8 cellular contexts compared by ENCODE assay signal in genomic region chr11:111230122-111230465, GRCh38. TPM values are rescaled to one million over a fixed set of nuclear protein-coding genes. Genes with fewer than 3 reads are reported as not detected.
A peak's percentile ranks its signal among the peaks of the same experiment; 100 is the strongest.
DNase-seq lines count a peak whose midpoint lies in the region; ATAC-seq, FAIRE-seq and TF ChIP-seq lines count a peak whose summit lies in the region.

No MANE protein-coding gene starts in this region.

- 53% methylated on average over 6 of the region's 6 CpGs; no CpG with 5 or more reads in 1 of the 2 experiments for WGBS in H1 (ENCODE audit: extremely low coverage in 1 of 2, insufficient coverage in 1 of 2, insufficient read length in 1 of 2, insufficient replicate concordance in 2 of 2, low coverage in 1 of 2, low lambda C conversion rate in 2 of 2, missing lambda C conversion rate in 1 of 2), 2 experiments
- WGBS in stomach, 5 donors: 42 to 50% (median 49%) methylated on average over 6 of the region's 6 CpGs
- WGBS in adrenal gland, 4 donors: 47 to 51% (median 48%) methylated on average over 6 of the region's 6 CpGs

- H3K36me3 ChIP-seq in H1 (ENCODE audit: control insufficient read depth in 2 of 4, insufficient read depth in 4 of 4, low read length in 3 of 4) (no peaks in the 10 kb centered on the region), stomach (no peaks in the 10 kb centered on the region), adrenal gland (replicated peaks in 1 of 2) (no peaks in the 10 kb centered on the region)

- H3K4me3 Mint-ChIP-seq in T-helper 2 cell treated with Interferon-gamma antibody and Interleukin-4, amounts not matched to agents 5 μg/mL and 100 μg/mL, for 36 hours: peak overlapping the region; percentile 76

- H3K4me2 ChIP-seq in H1 (ENCODE audit: insufficient read depth in 1 of 2, low read depth in 2 of 2, low read length in 2 of 2): peak overlapping the region in 1 of 2 experiments; percentile 49; a peak in 2 of 4 replicates

- no peak overlapping the region for H3K23ac ChIP-seq in H1 (ENCODE audit: insufficient read length)

- H4K8ac ChIP-seq in H1 (ENCODE audit: extremely low read depth, insufficient read depth, low read length): no peak overlapping the region

- no peaks in the 10 kb centered on the region for H3K23me2 ChIP-seq in H1 (ENCODE audit: low read depth, low read length)

- no peak overlapping the region for H3K9ac ChIP-seq in H1 (replicated peaks in 1 of 4; ENCODE audit: extremely low read depth in 1 of 4, low read depth in 3 of 4, low read length in 3 of 4)

- H2BK20ac ChIP-seq in H1 (ENCODE audit: low read length): peak overlapping the region; percentile 89; the same call in 1 of the 2 replicates

- H3K27me3 Mint-ChIP-seq in T-helper 2 cell treated with Interferon-gamma antibody and Interleukin-4, amounts not matched to agents 5 μg/mL and 100 μg/mL, for 36 hours (ENCODE audit: low read depth): peaks cover 33% of the 10 kb centered on the region

- no peak for TF ChIP-seq POLR2A in H1 (IDR thresholded peaks at IDR 0.05; ENCODE audit: control extremely low read depth in 1 of 2, low read depth in 2 of 2, low read length in 2 of 2)
- TF ChIP-seq POLR2A in stomach (IDR thresholded peaks at IDR 0.05): no peak
- no peak for TF ChIP-seq POLR2A in adrenal gland (IDR thresholded peaks at IDR 0.05)

- H3K27ac ChIP-seq in H1 (ENCODE audit: low read depth, low read length): no peak overlapping the region
- peak overlapping the region in 2 of 5 donors; percentile 65 to 70 for H3K27ac ChIP-seq in stomach
- no peak overlapping the region for H3K27ac ChIP-seq in adrenal gland

- H3K9me3 Mint-ChIP-seq in T-helper 2 cell treated with Interferon-gamma antibody and Interleukin-4, amounts not matched to agents 5 μg/mL and 100 μg/mL, for 36 hours: no peaks in the 10 kb centered on the region

- peak; percentile 11 for ATAC-seq in HG03342 (IDR thresholded peaks at IDR 0.05; ENCODE audit: unreplicated experiment)

- CTCF ChIA-PET in H1 (lab: Charles Lee; ENCODE audit: partially characterized antibody): interaction anchor here (0.7 to 3.7 kb wide), 26 partner anchors 7 to 814 kb away, joined by 3 to 25 read pairs (median 4); no protein-coding TSS in a partner anchor

- no peaks in the 10 kb centered on the region for H4K20me1 ChIP-seq in H1 (replicated peaks in 1 of 2; ENCODE audit: control insufficient read depth in 1 of 2, insufficient read depth in 2 of 2, low read length in 2 of 2)

- H2BK5ac ChIP-seq in H1 (ENCODE audit: low read depth, low read length): no peak overlapping the region

- H2BK12ac ChIP-seq in H1 (ENCODE audit: low read depth, low read length): no peak overlapping the region

- H3K27ac Mint-ChIP-seq in T-helper 2 cell treated with Interferon-gamma antibody and Interleukin-4, amounts not matched to agents 5 μg/mL and 100 μg/mL, for 36 hours: no peak overlapping the region

- H3K14ac ChIP-seq in H1 (ENCODE audit: insufficient read length): no peak overlapping the region

- H3K4me3 ChIP-seq in H1 (ENCODE audit: extremely low read depth in 1 of 4, insufficient read depth in 2 of 4, low read depth in 3 of 4, low read length in 4 of 4) (no peak overlapping the region), stomach (peak overlapping the region; percentile 37 to 60 (median 44)), adrenal gland (peak overlapping the region in 1 of 4 donors; percentile 63)

- H3K4ac ChIP-seq in H1 (replicated peaks; ENCODE audit: insufficient read length, low read depth, low read length): no peak overlapping the region

- H2BK120ac ChIP-seq in H1 (replicated peaks; ENCODE audit: low read depth, low read length): no peak overlapping the region

- H3K9me3 ChIP-seq in H1 (ENCODE audit: insufficient read depth in 2 of 2, low read depth in 1 of 2, low read length in 1 of 2) (no peaks in the 10 kb centered on the region), stomach (no peaks in the 10 kb centered on the region), adrenal gland (replicated peaks in 1 of 3) (no peaks in the 10 kb centered on the region)

- no peaks in the 10 kb centered on the region for H3K36me3 Mint-ChIP-seq in T-helper 2 cell treated with Interferon-gamma antibody and Interleukin-4, amounts not matched to agents 5 μg/mL and 100 μg/mL, for 36 hours (ENCODE audit: low read depth)

- no peak for TF ChIP-seq RAD21 in H1 (IDR thresholded peaks at IDR 0.05 in 1 of 2, conservative IDR thresholded peaks at IDR 0.05 in 1 of 2; ENCODE audit: low read depth in 2 of 2, low read length in 2 of 2)

- no peaks in the 10 kb centered on the region for H3K79me2 ChIP-seq in H1 (ENCODE audit: control insufficient read depth in 1 of 2, insufficient read depth in 2 of 2, low read length in 2 of 2)

- H4K91ac ChIP-seq in H1 (replicated peaks; ENCODE audit: insufficient read length, low read length): peak overlapping the region; percentile 38

- POLR2A ChIA-PET in H1 (lab: Charles Lee; ENCODE audit: partially characterized antibody): no interaction called here

- H4K5ac ChIP-seq in H1 (ENCODE audit: insufficient read length, low read depth, low read length): no peak overlapping the region

- intact Hi-C loops in stomach (cut with DNase I; ENCODE audit: low total_unique reads): no loop called here
- intact Hi-C loops in adrenal gland (cut with DNase I): loop anchor here in 1 of 2 donors (10.0 kb wide), 2 partner anchors 515 to 785 kb away; partner anchors contain the start of gene ARHGAP20

- H3K4me1 Mint-ChIP-seq in T-helper 2 cell treated with Interferon-gamma antibody and Interleukin-4, amounts not matched to agents 5 μg/mL and 100 μg/mL, for 36 hours (ENCODE audit: low read depth): peaks cover 26% of the 10 kb centered on the region

- H3K4me1 ChIP-seq in H1 (replicated peaks in 1 of 4; ENCODE audit: control insufficient read depth in 3 of 4, insufficient read depth in 4 of 4, low read length in 3 of 4): no peaks in the 10 kb centered on the region
- peaks cover 4 to 16% (median 11%) of the 10 kb centered on the region in 4 donors for H3K4me1 ChIP-seq in stomach
- H3K4me1 ChIP-seq in adrenal gland (replicated peaks in 1 of 2): no peaks in the 10 kb centered on the region

- H3K56ac ChIP-seq in H1 (replicated peaks; ENCODE audit: insufficient read length, low read depth, low read length): no peak overlapping the region

- TF ChIP-seq CTCF in H1 (IDR thresholded peaks at IDR 0.05; ENCODE audit: control extremely low read depth in 1 of 3, insufficient read depth in 1 of 3, low read depth in 1 of 3, low read length in 3 of 3): no peak
- no peak for TF ChIP-seq CTCF in stomach (IDR thresholded peaks at IDR 0.05)
- TF ChIP-seq CTCF in adrenal gland (IDR thresholded peaks at IDR 0.05): no peak

- no peak overlapping the region for H2BK15ac ChIP-seq in H1 (ENCODE audit: low read length)

- H3K27me3 ChIP-seq in H1 (replicated peaks in 1 of 4; ENCODE audit: control insufficient read depth in 3 of 4, extremely low read depth in 1 of 4, insufficient read depth in 3 of 4, low read length in 3 of 4) (no peaks in the 10 kb centered on the region), stomach (no peaks in the 10 kb centered on the region), adrenal gland (no peaks in the 10 kb centered on the region)

- H2AFZ ChIP-seq in H1 (ENCODE audit: low read length): peak overlapping the region; percentile 97

- no peak overlapping the region for H2AK5ac ChIP-seq in H1 (ENCODE audit: low read depth, low read length)

- FAIRE-seq in H1 (lab: Jason Lieb, UNC): no peak

- TF ChIP-seq EP300 in H1 (IDR thresholded peaks at IDR 0.05; ENCODE audit: borderline replicate concordance in 1 of 2, low read depth in 2 of 2, low read length in 2 of 2) (no peak), stomach (IDR thresholded peaks at IDR 0.05) (no peak)

- H3K79me1 ChIP-seq in H1 (ENCODE audit: low read depth, low read length): no peaks in the 10 kb centered on the region

- DNase-seq in T-helper 2 cell treated with Interferon-gamma antibody and Interleukin-4, amounts not matched to agents 5 μg/mL and 100 μg/mL, for 36 hours (ENCODE audit: low spot score): no peak
- DNase-seq in T-helper 2 cell: no peak
- no peak for DNase-seq in H1 (ENCODE audit: low read depth in 1 of 2, low spot score in 2 of 2)
- DNase-seq in stomach: no peak
- DNase-seq in stimulated activated CD4-positive, alpha-beta T cell treated with anti-CD3 and anti-CD28 coated beads, Interleukin-4, amount 100 ng/mL, for 24 hours: no peak
- DNase-seq in adrenal gland: no peak
- no peak for DNase-seq in medulla oblongata (ENCODE audit: extremely low spot score)

- H3K18ac ChIP-seq in H1 (ENCODE audit: extremely low read depth, low read length): no peak overlapping the region

TF ChIP-seq in H1, 55 proteins besides CTCF, POLR2A, EP300 and RAD21:
- TF ChIP-seq MAFK (IDR thresholded peaks at IDR 0.05; ENCODE audit: low read depth, low read length) (no peak), KDM1A (IDR thresholded peaks at IDR 0.05; ENCODE audit: borderline replicate concordance, low read length) (0 out of 2 replicates have a peak, but pooled peaks have one; percentile 28), GTF2F1 (IDR thresholded peaks at IDR 0.05; ENCODE audit: borderline replicate concordance, low read depth, low read length) (no peak), KDM4A (IDR thresholded peaks at IDR 0.05; ENCODE audit: low read depth, low read length, severe bottlenecking) (no peak), TEAD4 (IDR thresholded peaks at IDR 0.05; ENCODE audit: low read depth, low read length) (0 out of 2 replicates have a peak, but pooled peaks have one; percentile 33), E2F6 (IDR thresholded peaks at IDR 0.05) (no peak)
TF ChIP-seq in H1: peak in this region for 2.

RNA-seq across cellular contexts. Expression of gene POU2AF2, which starts 15.4 kb away (rescaled TPM):
- not detected in 2 replicates for total RNA-seq in H1 (2021; fragmentation: NEBNext Ultra II Directional; extraction: Animal tissue kit (Norgen Biotek cat#: 25700))
- polyA plus RNA-seq in H1 (2011; rRNA removed) (not detected in 2 replicates), stomach (1 to 10 TPM; 2.4 to 3.9 (median 3.1) TPM), adrenal gland (under 1 TPM in 1 of 3 donors, not detected in 2; 0.13 TPM)
- polyA plus RNA-seq in H1 (2011; cell fraction: cytosol; rRNA removed): not detected
- not detected for polyA plus RNA-seq in H1 (2011; cell fraction: nucleus; rRNA removed)
- not detected in 4 replicates for polyA plus RNA-seq in H1 (2012, experiment 1 of 2)
- not detected for polyA plus RNA-seq in H1 (2012, experiment 2 of 2)
- not detected for polyA plus RNA-seq in H1 (2013, experiment 1 of 2)
- polyA plus RNA-seq in H1 (2013, experiment 2 of 2): not detected
- not detected in 2 replicates for polyA minus RNA-seq in H1 (2011; rRNA and poly(A)+ RNA removed)
- not detected for polyA minus RNA-seq in H1 (2011; cell fraction: cytosol; rRNA and poly(A)+ RNA removed)
- polyA minus RNA-seq in H1 (2011; cell fraction: nucleus; rRNA and poly(A)+ RNA removed): not detected
- total RNA-seq in stomach (not detected), adrenal gland (not detected)

Comparison
In these comparisons a context has a peak if more than half of its experiments do, and no peak if none do; other contexts are left out.
1. H3K4me3 ChIP-seq: peak in stomach (4 of 4); none in H1 (0 of 4).